In genomic region chr3:89948008-89948407, GRCh38 we compare ENCODE assay signal across 34 cellular contexts.
"Had no signal": no experiment of that assay in that cellular context is flagged by ENCODE, and none has a peak within 500 bp of the region (broad histone marks: within the 10 kb centered on the region; RNA-seq: fewer than 3 reads in every experiment).

No MANE protein-coding gene starts in this region.

- H3K27ac Mint-ChIP-seq: activated CD4-positive, alpha-beta T cell treated with anti-CD3 and anti-CD28 coated beads, Interleukin-2, amount 10 ng/mL, durations not matched to agents 24 days and 14 days; activated CD8-positive, alpha-beta T cell treated with anti-CD3 and anti-CD28 coated beads for 36 hours; activated naive CD8-positive, alpha-beta T cell treated with anti-CD3 and anti-CD28 coated beads for 36 hours; activated T-cell treated with anti-CD3 and anti-CD28 coated beads, Interleukin-2, amount 50 U/mL, for 72 hours; activated T-helper 17 cell treated with anti-CD3 and anti-CD28 coated beads, Interleukin-2, amount 50 U/mL, for 72 hours had no signal

- H3K4me1 ChIP-seq: Peyer's patch had no signal

- H3K36me3 Mint-ChIP-seq: activated naive CD8-positive, alpha-beta T cell treated with anti-CD3 and anti-CD28 coated beads for 36 hours had no signal

- H3K9me3 Mint-ChIP-seq: activated CD4-positive, alpha-beta T cell treated with anti-CD3 and anti-CD28 coated beads, Interleukin-2, amount 10 ng/mL, durations not matched to agents 24 days and 14 days; activated naive CD8-positive, alpha-beta T cell treated with anti-CD3 and anti-CD28 coated beads for 36 hours had no signal

- H3K27ac ChIP-seq: brain microvascular endothelial cell, WERI-Rb-1 had no signal

- DNase-seq: activated CD4-positive, alpha-beta T cell treated with anti-CD3 and anti-CD28 coated beads, Interleukin-2, amount 10 ng/mL, durations not matched to agents 24 days and 14 days; activated CD4-positive, alpha-beta T cell treated with anti-CD3 and anti-CD28 coated beads, Interleukin-2, amount 50 U/mL, for 4 hours; activated CD8-positive, alpha-beta T cell treated with anti-CD3 and anti-CD28 coated beads for 36 hours; activated effector memory CD4-positive, alpha-beta T cell treated with anti-CD3 and anti-CD28 coated beads, Interleukin-2, amount 50 U/mL, for 16 hours; activated naive CD4-positive, alpha-beta T cell; activated naive CD4-positive, alpha-beta T cell treated with anti-CD3 and anti-CD28 coated beads, Interleukin-2, amount 50 U/mL, for 16 hours; activated naive CD8-positive, alpha-beta T cell treated with anti-CD3 and anti-CD28 coated beads for 36 hours; activated T-cell treated with anti-CD3 and anti-CD28 coated beads, Interleukin-2, amount 50 U/mL, for 1 hour; activated T-cell treated with anti-CD3 and anti-CD28 coated beads, Interleukin-2, amount 50 U/mL, for 72 hours; amniotic stem cell; aorta; brain microvascular endothelial cell; Kasumi-1; KG1; MG63; NCI-H1048; NCI-H1105 treated with DMSO at 0.1 percent for 48 hours; NCI-H1436; NCI-H1694; NCI-H1930; NCI-H2081 treated with DMSO at 0.1 percent for 48 hours; NCI-H226; NCI-H446 treated with DMSO at 0.1 percent for 48 hours; NCI-H524; NCI-H82; PC-3; RPMI8226; SW 1271; T-helper 1 cell; T-helper 2 cell; T-helper 9 cell; WERI-Rb-1 had no signal

- H3K4me3 ChIP-seq: MG63, Peyer's patch had no signal

- H3K27me3 ChIP-seq: brain microvascular endothelial cell, MG63, Peyer's patch had no signal

- ATAC-seq: activated CD8-positive, alpha-beta T cell treated with anti-CD3 and anti-CD28 coated beads for 36 hours; activated T-cell treated with anti-CD3 and anti-CD28 coated beads, Interleukin-2, amount 50 U/mL, for 72 hours; activated T-helper 17 cell treated with anti-CD3 and anti-CD28 coated beads, Interleukin-2, amount 50 U/mL, for 72 hours had no signal

- H3K4me1 Mint-ChIP-seq: activated CD4-positive, alpha-beta T cell treated with anti-CD3 and anti-CD28 coated beads, Interleukin-2, amount 10 ng/mL, durations not matched to agents 24 days and 14 days; activated naive CD8-positive, alpha-beta T cell treated with anti-CD3 and anti-CD28 coated beads for 36 hours; activated T-helper 17 cell treated with anti-CD3 and anti-CD28 coated beads, Interleukin-2, amount 50 U/mL, for 72 hours had no signal

- H3K36me3 ChIP-seq: brain microvascular endothelial cell, MG63, Peyer's patch, WERI-Rb-1 had no signal

- H3K27me3 Mint-ChIP-seq: activated CD4-positive, alpha-beta T cell treated with anti-CD3 and anti-CD28 coated beads, Interleukin-2, amount 10 ng/mL, durations not matched to agents 24 days and 14 days; activated CD8-positive, alpha-beta T cell treated with anti-CD3 and anti-CD28 coated beads for 36 hours; activated naive CD8-positive, alpha-beta T cell treated with anti-CD3 and anti-CD28 coated beads for 36 hours; activated T-helper 17 cell treated with anti-CD3 and anti-CD28 coated beads, Interleukin-2, amount 50 U/mL, for 72 hours had no signal

- H3K4me3 Mint-ChIP-seq: activated CD4-positive, alpha-beta T cell treated with anti-CD3 and anti-CD28 coated beads, Interleukin-2, amount 10 ng/mL, durations not matched to agents 24 days and 14 days; activated CD8-positive, alpha-beta T cell treated with anti-CD3 and anti-CD28 coated beads for 36 hours; activated naive CD8-positive, alpha-beta T cell treated with anti-CD3 and anti-CD28 coated beads for 36 hours; activated T-cell treated with anti-CD3 and anti-CD28 coated beads, Interleukin-2, amount 50 U/mL, for 72 hours; activated T-helper 17 cell treated with anti-CD3 and anti-CD28 coated beads, Interleukin-2, amount 50 U/mL, for 72 hours had no signal

- H3K9me3 ChIP-seq: MG63, Peyer's patch had no signal
